ENCODE assay signal across 24 cellular contexts in the genomic region with DNA sequence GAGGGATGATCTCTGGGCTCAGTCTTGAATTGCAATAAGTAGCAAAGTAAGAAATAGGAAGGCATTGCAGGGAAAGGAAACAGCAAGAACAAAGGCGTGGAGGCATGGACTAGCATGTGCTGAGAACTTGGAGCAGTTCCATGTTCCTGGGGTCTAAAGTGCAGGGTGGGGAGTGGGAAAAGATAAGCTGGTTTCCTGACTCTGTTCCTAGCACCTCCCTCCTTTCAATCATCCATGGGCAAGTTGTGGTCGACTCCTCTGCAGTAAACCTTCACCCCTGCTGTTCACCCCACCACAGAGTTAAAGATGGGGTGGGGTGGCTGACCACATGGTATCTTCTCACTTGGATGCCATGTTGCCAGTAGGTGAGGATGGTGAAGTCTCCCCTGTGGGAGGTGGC. TPM values are rescaled to one million over a fixed set of nuclear protein-coding genes. Genes with fewer than 3 reads are reported as not detected.
DNase-seq lines count a peak whose midpoint lies in the region; ATAC-seq and TF ChIP-seq lines count a peak whose summit lies in the region.
"Had no signal": no experiment of that assay in that cellular context is flagged by ENCODE, and none has a peak within 500 bp of the region (broad histone marks: within the 10 kb centered on the region; RNA-seq: fewer than 3 reads in every experiment).

No MANE protein-coding gene starts in this region.

- H3K9me3 ChIP-seq in BLaER1 (no peaks in the 10 kb centered on the region), HEK293 (ENCODE audit: control insufficient read depth, insufficient read depth, low read depth, low read length) (no peaks in the 10 kb centered on the region), neural progenitor cell (ENCODE audit: low read depth) (no peaks in the 10 kb centered on the region), smooth muscle cell (replicated peaks; ENCODE audit: low read depth) (no peaks in the 10 kb centered on the region)
- H3K9me3 ChIP-seq: MG63, SJCRH30 had no signal

- POLR2A ChIA-PET in HEK293 (lab: Yijun Ruan, JAX): no interaction called here
- POLR2A ChIA-PET in activated CD8-positive, alpha-beta T cell treated with anti-CD3 and anti-CD28 coated beads for 36 hours (lab: Charles Lee): interaction anchor here (1.2 kb wide), 1 partner anchor 22 kb away, joined by 5 read pairs; no protein-coding TSS in a partner anchor

- H2AFZ ChIP-seq in neural progenitor cell (replicated peaks) (no peak overlapping the region), smooth muscle cell (ENCODE audit: low read depth) (no peak overlapping the region)
- H2AFZ ChIP-seq: GM23338, PC-9 had no signal

- CTCF ChIA-PET in HEK293 (lab: Yijun Ruan, JAX): no interaction called here
- CTCF ChIA-PET in activated CD8-positive, alpha-beta T cell treated with anti-CD3 and anti-CD28 coated beads for 36 hours (lab: Charles Lee): interaction anchor here (7.8 kb wide), 1 partner anchor 16 kb away, joined by 34 read pairs; no protein-coding TSS in a partner anchor

- no peak for DNase-seq in activated CD8-positive, alpha-beta T cell treated with anti-CD3 and anti-CD28 coated beads for 36 hours
- DNase-seq in left colon (no peak), neural progenitor cell (ENCODE audit: low spot score) (no peak), smooth muscle cell (lab: John Stamatoyannopoulos, UW; ENCODE audit: unreplicated experiment) (no peak), anterior cingulate cortex (lab: John Stamatoyannopoulos, UW) (no peak)
- DNase-seq: CD4-positive, alpha-beta T cell; COR-L47; DMS53; HCEC 1CT; MG63; NCI-H1694; NCI-H2081; NCI-H446; NCI-H526; NCI-H82; PC-9; SJCRH30 had no signal

- no peak overlapping the region; the same call in 1 of the 2 replicates for H3K4me3 ChIP-seq in BLaER1
- no peak overlapping the region for H3K4me3 ChIP-seq in HEK293 (ENCODE audit: low read depth, low read length)
- no peak overlapping the region for H3K4me3 ChIP-seq in neural progenitor cell
- no peak overlapping the region for H3K4me3 ChIP-seq in smooth muscle cell
- H3K4me3 ChIP-seq: GM12878, GM23338, K562, MG63, PC-9, SJCRH30 had no signal

- H4K20me1 ChIP-seq in BLaER1 (no peaks in the 10 kb centered on the region), neural progenitor cell (ENCODE audit: low read depth) (no peaks in the 10 kb centered on the region), smooth muscle cell (ENCODE audit: low read depth) (no peaks in the 10 kb centered on the region)

- H3K9me3 Mint-ChIP-seq in activated CD8-positive, alpha-beta T cell treated with anti-CD3 and anti-CD28 coated beads for 36 hours: no peaks in the 10 kb centered on the region
- H3K9me3 Mint-ChIP-seq in neural progenitor cell: no peaks in the 10 kb centered on the region
- H3K9me3 Mint-ChIP-seq: CD4-positive, alpha-beta T cell; GM23338 had no signal

- no peak for ATAC-seq in activated CD8-positive, alpha-beta T cell treated with anti-CD3 and anti-CD28 coated beads for 36 hours
- ATAC-seq in left colon (peak; percentile 50), GM18907 (IDR thresholded peaks at IDR 0.05; ENCODE audit: unreplicated experiment) (no peak)
- ATAC-seq: GM12878, GM23338, K562, Right ventricle myocardium inferior had no signal

- H3K27me3 ChIP-seq in BLaER1: no peaks in the 10 kb centered on the region
- H3K27me3 ChIP-seq in neural progenitor cell: no peaks in the 10 kb centered on the region
- no peaks in the 10 kb centered on the region for H3K27me3 ChIP-seq in smooth muscle cell (ENCODE audit: low read depth)
- H3K27me3 ChIP-seq: MG63, SJCRH30 had no signal

- H3K4me1 ChIP-seq in BLaER1: peaks cover 71% of the 10 kb centered on the region
- no peaks in the 10 kb centered on the region for H3K4me1 ChIP-seq in HEK293 (ENCODE audit: control insufficient read depth, insufficient read depth, low read length)
- peaks cover 7% of the 10 kb centered on the region for H3K4me1 ChIP-seq in neural progenitor cell
- no peaks in the 10 kb centered on the region for H3K4me1 ChIP-seq in smooth muscle cell (ENCODE audit: low read depth)
- H3K4me1 ChIP-seq: SJCRH30 had no signal

- H3K4me2 ChIP-seq in BLaER1: peak overlapping the region; percentile 67
- H3K4me2 ChIP-seq in neural progenitor cell: no peak overlapping the region
- H3K4me2 ChIP-seq in smooth muscle cell: no peak overlapping the region
- H3K4me2 ChIP-seq: GM23338, PC-9 had no signal

- H3K9ac ChIP-seq in BLaER1: no peak overlapping the region
- no peak overlapping the region for H3K9ac ChIP-seq in neural progenitor cell
- H3K9ac ChIP-seq in smooth muscle cell (ENCODE audit: low read depth): no peak overlapping the region

- no peaks in the 10 kb centered on the region for H3K36me3 Mint-ChIP-seq in activated CD8-positive, alpha-beta T cell treated with anti-CD3 and anti-CD28 coated beads for 36 hours (ENCODE audit: low read depth)
- H3K36me3 Mint-ChIP-seq in neural progenitor cell: no peaks in the 10 kb centered on the region

- H3K36me3 ChIP-seq in BLaER1 (no peaks in the 10 kb centered on the region), HEK293 (ENCODE audit: control insufficient read depth in 2 of 2, insufficient read depth in 1 of 2, low read length in 2 of 2) (no peaks in the 10 kb centered on the region), neural progenitor cell (no peaks in the 10 kb centered on the region), smooth muscle cell (ENCODE audit: low read depth) (no peaks in the 10 kb centered on the region)
- H3K36me3 ChIP-seq: MG63, SJCRH30 had no signal

- H3K27ac ChIP-seq in BLaER1 (no peak overlapping the region), HEK293 (ENCODE audit: extremely low read depth, low read depth, low read length) (no peak overlapping the region), neural progenitor cell (no peak overlapping the region), smooth muscle cell (ENCODE audit: low read depth) (no peak overlapping the region)
- H3K27ac ChIP-seq: PC-9, SJCRH30 had no signal

- H3K27me3 Mint-ChIP-seq in activated CD8-positive, alpha-beta T cell treated with anti-CD3 and anti-CD28 coated beads for 36 hours: no peaks in the 10 kb centered on the region
- peaks cover 9% of the 10 kb centered on the region for H3K27me3 Mint-ChIP-seq in neural progenitor cell (ENCODE audit: insufficient read depth, low read depth)

- H3K79me2 ChIP-seq in neural progenitor cell (ENCODE audit: low read depth) (no peaks in the 10 kb centered on the region), smooth muscle cell (ENCODE audit: low read depth) (no peaks in the 10 kb centered on the region)

- peaks cover 25% of the 10 kb centered on the region for H3K4me1 Mint-ChIP-seq in activated CD8-positive, alpha-beta T cell treated with anti-CD3 and anti-CD28 coated beads for 36 hours (ENCODE audit: low read depth)
- peaks cover 13% of the 10 kb centered on the region for H3K4me1 Mint-ChIP-seq in neural progenitor cell

- 90% methylated on average over 2 of the region's 2 CpGs for WGBS in smooth muscle cell (ENCODE audit: low lambda C conversion rate)

- intact Hi-C loops in activated CD8-positive, alpha-beta T cell treated with anti-CD3 and anti-CD28 coated beads for 36 hours (cut with micrococcal nuclease): no loop called here
- intact Hi-C loops in left colon (cut with DNase I, micrococcal nuclease): no loop called here

- H3K4me3 Mint-ChIP-seq in activated CD8-positive, alpha-beta T cell treated with anti-CD3 and anti-CD28 coated beads for 36 hours: no peak overlapping the region
- H3K4me3 Mint-ChIP-seq in neural progenitor cell: no peak overlapping the region
- H3K4me3 Mint-ChIP-seq: CD4-positive, alpha-beta T cell; GM23338 had no signal

- TF ChIP-seq CTCF in HEK293 (tag by site-specific recombination; IDR thresholded peaks at IDR 0.05) (no peak), neural progenitor cell (IDR thresholded peaks at IDR 0.05) (no peak), smooth muscle cell (IDR thresholded peaks at IDR 0.05; ENCODE audit: borderline replicate concordance, insufficient read depth, poor library complexity, severe bottlenecking) (no peak)
- TF ChIP-seq CTCF in activated CD8-positive, alpha-beta T cell treated with anti-CD3 and anti-CD28 coated beads for 36 hours (IDR thresholded peaks at IDR 0.05): no peak

- H3K27ac Mint-ChIP-seq in activated CD8-positive, alpha-beta T cell treated with anti-CD3 and anti-CD28 coated beads for 36 hours: peak overlapping the region; percentile 67
- H3K27ac Mint-ChIP-seq in neural progenitor cell: no peak overlapping the region
- H3K27ac Mint-ChIP-seq: CD4-positive, alpha-beta T cell; GM23338 had no signal

- H3F3A ChIP-seq in neural progenitor cell (ENCODE audit: low read depth) (no peaks in the 10 kb centered on the region), smooth muscle cell (ENCODE audit: low read depth) (no peaks in the 10 kb centered on the region)

TF ChIP-seq in HEK293, 187 proteins besides CTCF, POLR2A, EP300 and RAD21 (continues in another document):
- no peak for TF ChIP-seq ZNF24 (tag by site-specific recombination; IDR thresholded peaks at IDR 0.05)
- no peak for TF ChIP-seq YY2 (tag by site-specific recombination; IDR thresholded peaks at IDR 0.05)
- no peak for TF ChIP-seq ZNF2 (tag by site-specific recombination; IDR thresholded peaks at IDR 0.05)
- TF ChIP-seq ZEB2 (tag by site-specific recombination; IDR thresholded peaks at IDR 0.05): no peak
- TF ChIP-seq ZNF311 (tag by site-specific recombination; IDR thresholded peaks at IDR 0.05; ENCODE audit: borderline replicate concordance): no peak
- TF ChIP-seq ZBTB44 (tag by site-specific recombination; IDR thresholded peaks at IDR 0.05): no peak

RNA-seq across cellular contexts. Expression of gene RPS24, which starts 29.6 kb away (rescaled TPM):
- 1,000 to 10,000 TPM; 2,061 to 2,067 TPM for total RNA-seq in activated CD8-positive, alpha-beta T cell treated with anti-CD3 and anti-CD28 coated beads for 36 hours
- 1,000 to 10,000 TPM; 1,176 to 1,208 TPM for total RNA-seq in left colon
- total RNA-seq in neural progenitor cell (ENCODE audit: low replicate concordance): 3,232 and 5,646 TPM in 2 replicates
- total RNA-seq in smooth muscle cell: 2,109 and 2,144 TPM in 2 replicates
- polyA plus RNA-seq in smooth muscle cell: 407 and 473 TPM in 2 replicates

RNA-seq across cellular contexts. Expression of gene POLR3A, which starts 33.9 kb away (rescaled TPM):
- total RNA-seq in activated CD8-positive, alpha-beta T cell treated with anti-CD3 and anti-CD28 coated beads for 36 hours: 10 to 100 TPM; 16.2 to 17.5 TPM
- 10 to 100 TPM; 11.2 to 16.9 TPM for total RNA-seq in left colon
- 16.0 and 18.0 TPM in 2 replicates for total RNA-seq in neural progenitor cell (ENCODE audit: low replicate concordance)
- 13.8 and 17.1 TPM in 2 replicates for total RNA-seq in smooth muscle cell
- polyA plus RNA-seq in smooth muscle cell: 12.8 and 14.9 TPM in 2 replicates
